8 cellular contexts compared by ENCODE assay signal in genomic region chr16:31458835-31459721, GRCh38. TPM values are rescaled to one million over a fixed set of nuclear protein-coding genes. Genes with fewer than 3 reads are reported as not detected.
DNase-seq lines count a peak whose midpoint lies in the region; ATAC-seq and TF ChIP-seq lines count a peak whose summit lies in the region.

Gene ARMC5 (plus strand): TSS chr16:31459501. CDS start chr16:31459525, 24 bp downstream.

- H4K8ac ChIP-seq in IMR-90 (ENCODE audit: low read depth in 2 of 2, low read length in 2 of 2) = peak within 1 kb of the TSS; percentile 16 to 96

- H3K9ac ChIP-seq in IMR-90 (ENCODE audit: low read depth, low read length) = peak within 1 kb of the TSS; percentile 85

- peak within 1 kb of the TSS; percentile 91 for H3K23ac ChIP-seq in IMR-90 (ENCODE audit: low read depth, low read length)

- H3K36me3 ChIP-seq in IMR-90 (ENCODE audit: control insufficient read depth, insufficient read depth, low read length) (peaks cover 7% of the 10 kb centered on the region), OCI-LY7 (ENCODE audit: insufficient read depth, low read length) (peaks cover 13% of the 10 kb centered on the region; the same call in 1 of the 2 replicates), mucosa of descending colon (ENCODE audit: low read depth) (no peaks in the 10 kb centered on the region)

- peaks cover 36% of the 10 kb centered on the region; the same call in 1 of the 2 replicates for H3K79me2 ChIP-seq in OCI-LY7 (ENCODE audit: insufficient read depth, low read depth, low read length)

- H3K4me1 ChIP-seq in IMR-90 (ENCODE audit: control insufficient read depth, insufficient read depth, low read length) = peaks cover 11% of the 10 kb centered on the region
- H3K4me1 ChIP-seq in OCI-LY7 (ENCODE audit: insufficient read depth, low read length, poor library complexity, severe bottlenecking) = peaks cover 35% of the 10 kb centered on the region
- peaks cover 34% of the 10 kb centered on the region for H3K4me1 ChIP-seq in mucosa of descending colon (ENCODE audit: low read depth)

- H3K9me2 ChIP-seq in OCI-LY7 (ENCODE audit: insufficient read depth, low read length) = no peaks in the 10 kb centered on the region

- in situ Hi-C loops in IMR-90 (cut with MboI; ENCODE audit: low sequenced_read_pairs) = loop anchor here (25.0 kb wide), 1 partner anchor 403 kb away; the partner anchor contains the start of gene ZNF267

- peak; percentile 92 for TF ChIP-seq POLR2A in IMR-90 (IDR thresholded peaks at IDR 0.05; ENCODE audit: low read depth, low read length)

- H4K91ac ChIP-seq in IMR-90 (ENCODE audit: insufficient read depth, low read depth, low read length) = peak within 1 kb of the TSS; percentile 97

- peak; percentile 39 for TF ChIP-seq RAD21 in IMR-90 (IDR thresholded peaks at IDR 0.05; ENCODE audit: low read length)

- H3K9me3 ChIP-seq in IMR-90 (ENCODE audit: control insufficient read depth, insufficient read depth, low read length) = no peaks in the 10 kb centered on the region
- H3K9me3 ChIP-seq in OCI-LY7 (ENCODE audit: low read length) = no peaks in the 10 kb centered on the region
- no peaks in the 10 kb centered on the region for H3K9me3 ChIP-seq in mucosa of descending colon

- peak within 1 kb of the TSS; percentile 93 for H3K14ac ChIP-seq in IMR-90 (replicated peaks; ENCODE audit: low read depth, low read length)

- H2BK20ac ChIP-seq in IMR-90 (ENCODE audit: low read depth, low read length) = no peak within 1 kb of the TSS

- BruUV-seq in IMR-90 (replicated peaks; lab: Mats Ljungman, UMichigan) = no TSS peak
- BruUV-seq in OCI-LY7 (replicated peaks; lab: Mats Ljungman, UMichigan) = no TSS peak

- H3K9me1 ChIP-seq in IMR-90 (ENCODE audit: insufficient read depth, low read length) = peaks cover 18% of the 10 kb centered on the region; the same call in 1 of the 2 replicates

- TF ChIP-seq CTCF in IMR-90 (conservative IDR thresholded peaks at IDR 0.05; ENCODE audit: low read depth, low read length) (peak; percentile 51), OCI-LY7 (conservative IDR thresholded peaks at IDR 0.05; ENCODE audit: low read length) (peak; percentile 74), mucosa of descending colon (IDR thresholded peaks at IDR 0.05) (peak; percentile 27)

- peak within 1 kb of the TSS; percentile 93 for H2BK120ac ChIP-seq in IMR-90 (ENCODE audit: low read depth, low read length)

- dilution Hi-C loops in IMR-90 (cut with HindIII; ENCODE audit: low sequenced_read_pairs, unreplicated experiment) = no loop called here

- no peak within 1 kb of the TSS; the same call in 2 of the 3 replicates for H2BK15ac ChIP-seq in IMR-90 (ENCODE audit: low read depth, low read length)

- peak within 1 kb of the TSS; percentile 71 for H3K18ac ChIP-seq in IMR-90 (ENCODE audit: low read depth, low read length)

- POLR2A ChIA-PET in IMR-90 (lab: Charles Lee; ENCODE audit: unreplicated experiment) (interaction anchor here (0.7 to 2.5 kb wide), 2 partner anchors 13 to 14 kb away, joined by 4 to 16 read pairs; partner anchors contain the start of gene TGFB1I1), OCI-LY7 (lab: Charles Lee) (interaction anchor here (0.7 to 2.0 kb wide), 7 partner anchors 16 to 437 kb away, joined by 3 to 6 read pairs (median 3); partner anchors contain the start of genes ZNF267, ZNF646 and ZNF668)

- peak within 1 kb of the TSS; percentile 86 for H3K56ac ChIP-seq in IMR-90 (ENCODE audit: extremely low read depth, insufficient read depth, low read length)

- peak within 1 kb of the TSS; percentile 96 for H2BK5ac ChIP-seq in IMR-90 (ENCODE audit: low read depth, low read length, poor library complexity, severe bottlenecking)

- 1% methylated on average over 49 of the region's 98 CpGs; no CpG with 5 or more reads in 1 of the 2 experiments for WGBS in IMR-90 (ENCODE audit: extremely low coverage in 2 of 2, insufficient read length in 1 of 2), 2 experiments

- peak; percentile 95 for DNase-seq in DMS153 (lab: John Stamatoyannopoulos, UW)
- DNase-seq in IMR-90 = peak; percentile 99
- DNase-seq in OCI-LY7 (ENCODE audit: low spot score) = peak; percentile 98
- DNase-seq in activated T-cell treated with anti-CD3 and anti-CD28 coated beads for 24 hours (ENCODE audit: low read depth) = peak; percentile 94
- DNase-seq in epidermal melanocyte (ENCODE audit: insufficient read length, low spot score) = peak; percentile 83
- peak; percentile 97 to 99 (median 97) for DNase-seq in mucosa of descending colon
- peak; percentile 93 for DNase-seq in stimulated activated CD8-positive, alpha-beta memory T cell treated with anti-CD3 and anti-CD28 coated beads, Interleukin-4, amount 100 ng/mL, for 24 hours (ENCODE audit: low read depth)

- H4K20me1 ChIP-seq in IMR-90 (ENCODE audit: insufficient read depth, low read length) (peaks cover 32% of the 10 kb centered on the region), OCI-LY7 (ENCODE audit: insufficient read depth, low read length) (peaks cover 23% of the 10 kb centered on the region)

- ATAC-seq in GM21528 (IDR thresholded peaks at IDR 0.05; ENCODE audit: low FRiP score, unreplicated experiment) (peak; percentile 81), IMR-90 (ENCODE audit: low read depth) (peak; percentile 85), mucosa of descending colon (peak; percentile 85)

- H3K4me2 ChIP-seq in IMR-90 (ENCODE audit: low read depth, low read length) (peak within 1 kb of the TSS; percentile 93), OCI-LY7 (ENCODE audit: low read length) (peak within 1 kb of the TSS; percentile 88)

- H2AK5ac ChIP-seq in IMR-90 (ENCODE audit: low read depth, low read length) = peak within 1 kb of the TSS; percentile 81

- peak within 1 kb of the TSS; percentile 100 for H2AK9ac ChIP-seq in IMR-90 (replicated peaks; ENCODE audit: low read depth, low read length, poor library complexity)

- H3K4me3 ChIP-seq in IMR-90 (ENCODE audit: insufficient read depth, low read depth, low read length) (peak within 1 kb of the TSS; percentile 55), OCI-LY7 (ENCODE audit: low read depth, low read length, poor library complexity, severe bottlenecking) (peak within 1 kb of the TSS; percentile 92), mucosa of descending colon (peak within 1 kb of the TSS; percentile 66)

- H3K79me1 ChIP-seq in IMR-90 (ENCODE audit: low read depth in 1 of 2, low read length in 2 of 2) = peaks cover 13 to 58% of the 10 kb centered on the region in 2 experiments

- peak within 1 kb of the TSS; percentile 94 for H3K4ac ChIP-seq in IMR-90 (ENCODE audit: low read depth, low read length)

- H3K27ac ChIP-seq in IMR-90 (ENCODE audit: insufficient read depth, low read length) (peak within 1 kb of the TSS; percentile 90), OCI-LY7 (ENCODE audit: low read depth, low read length, poor library complexity, severe bottlenecking) (peak within 1 kb of the TSS; percentile 80)

- peak within 1 kb of the TSS; percentile 69 for H4K5ac ChIP-seq in IMR-90 (ENCODE audit: low read depth, low read length)

- peak within 1 kb of the TSS; percentile 96 for H2AFZ ChIP-seq in IMR-90 (replicated peaks; ENCODE audit: low read length, poor library complexity)
- peak within 1 kb of the TSS; percentile 60 for H2AFZ ChIP-seq in OCI-LY7 (ENCODE audit: low read length)

- CTCF ChIA-PET in IMR-90 (lab: Yijun Ruan, JAX) (interaction anchor here (0.6 kb wide), 1 partner anchor 9 kb away, joined by 3 read pairs; no protein-coding TSS in a partner anchor), OCI-LY7 (lab: Charles Lee; ENCODE audit: unreplicated experiment) (interaction anchor here (0.6 to 1.3 kb wide), 5 partner anchors 16 to 742 kb away, joined by 3 to 10 read pairs (median 3); no protein-coding TSS in a partner anchor)

- H3K27me3 ChIP-seq in IMR-90 (ENCODE audit: control insufficient read depth, insufficient read depth, low read length) = no peaks in the 10 kb centered on the region

- intact Hi-C loops in IMR-90 (cut with micrococcal nuclease) = loop anchor here (1.0 to 2.0 kb wide), 2 partner anchors 13 to 410 kb away; partner anchors contain the start of gene TGFB1I1
- intact Hi-C loops in OCI-LY7 (cut with micrococcal nuclease; ENCODE audit: unreplicated experiment) = loop anchor here (1.0 to 10.0 kb wide), 6 partner anchors 238 to 416 kb away; partner anchors contain the start of genes KAT8, ZNF646 and ZNF668
- intact Hi-C loops in mucosa of descending colon (cut with DNase I, micrococcal nuclease) = loop anchor here in 1 of 2 donors (5.0 kb wide), 1 partner anchor 413 kb away; the partner anchor contains the start of gene ZNF267

TF ChIP-seq in IMR-90, 13 proteins besides CTCF, POLR2A, EP300 and RAD21:
- TF ChIP-seq BHLHE40 (IDR thresholded peaks at IDR 0.05; ENCODE audit: low read depth, low read length) = peak; percentile 9; the same call in 1 of the 2 replicates
- TF ChIP-seq MXI1 (IDR thresholded peaks at IDR 0.05; ENCODE audit: borderline replicate concordance, low read depth, low read length) = peak; percentile 89; the same call in 1 of the 2 replicates
- 0 out of 2 replicates have a peak, but pooled peaks have one; percentile 35 for TF ChIP-seq SMC3 (IDR thresholded peaks at IDR 0.05; ENCODE audit: low read depth, low read length)
- peak; percentile 3; the same call in 1 of the 2 replicates for TF ChIP-seq MAZ (IDR thresholded peaks at IDR 0.05; ENCODE audit: borderline replicate concordance, low read depth, low read length)
- TF ChIP-seq RCOR1 (IDR thresholded peaks at IDR 0.05; ENCODE audit: insufficient replicate concordance, low read length) = no peak
- peak; percentile 96 for TF ChIP-seq CEBPB (IDR thresholded peaks at IDR 0.05; ENCODE audit: low read depth, low read length)
- no peak for TF ChIP-seq USF2 (IDR thresholded peaks at IDR 0.05; ENCODE audit: low read depth, low read length)

RNA-seq across cellular contexts. Expression of gene ARMC5, which starts in this region (rescaled TPM):
- total RNA-seq in IMR-90 (2012; rRNA removed) = 2.3 and 3.1 TPM in 2 replicates
- polyA plus RNA-seq in IMR-90 (2012; rRNA removed) = 7.5 and 10.2 TPM in 2 replicates
- 9.2 and 11.1 TPM in 2 replicates for polyA plus RNA-seq in IMR-90 (2012; cell fraction: cytosol; rRNA removed)
- polyA plus RNA-seq in IMR-90 (2012; cell fraction: nucleus; rRNA removed; ENCODE audit: low replicate concordance) = 37.2 and 59.8 TPM in 2 replicates
- 6.4 and 7.0 TPM in 2 replicates for total RNA-seq in OCI-LY7 (2014; rRNA removed; shearing (Covaris generic))
- total RNA-seq in OCI-LY7 (2022) = 7.8 and 8.8 TPM in 2 replicates
- total RNA-seq in mucosa of descending colon = 1 to 10 TPM; 8.3 to 9.9 (median 8.5) TPM

Comparison
In these comparisons a context has a peak if more than half of its experiments do, and no peak if none do; other contexts are left out.
1. Peak in every context shown above with its lines: DNase-seq, ATAC-seq, H3K4me3 ChIP-seq and H3K27ac ChIP-seq.